Comparison of ENCODE assay signal across 10 cellular contexts in genomic region chr1:54336121-54336520, GRCh38.
DNase-seq lines count a peak whose midpoint lies in the region; ATAC-seq and TF ChIP-seq lines count a peak whose summit lies in the region.
"Had no signal": no experiment of that assay in that cellular context is flagged by ENCODE, and none has a peak within 500 bp of the region (broad histone marks: within the 10 kb centered on the region; RNA-seq: fewer than 3 reads in every experiment).

No MANE protein-coding gene starts in this region.

- H4K20me1 ChIP-seq in mammary epithelial cell (ENCODE audit: insufficient read depth, low read length), result no peaks in the 10 kb centered on the region

- no peaks in the 10 kb centered on the region for H3K27me3 ChIP-seq in mammary epithelial cell (ENCODE audit: insufficient read depth, low read length)
- H3K27me3 ChIP-seq in lower lobe of right lung (ENCODE audit: low read depth), result no peaks in the 10 kb centered on the region
- H3K27me3 ChIP-seq in stomach, result no peaks in the 10 kb centered on the region

- dilution Hi-C loops in mammary epithelial cell (cut with HindIII; ENCODE audit: low sequenced_read_pairs), result no loop called here

- H3K9me3 ChIP-seq in mammary epithelial cell (replicated peaks; ENCODE audit: insufficient read depth, low read length), result no peaks in the 10 kb centered on the region
- H3K9me3 ChIP-seq in lower lobe of right lung, result no peaks in the 10 kb centered on the region
- no peaks in the 10 kb centered on the region for H3K9me3 ChIP-seq in stomach

- TF ChIP-seq CTCF in RWPE1 (conservative IDR thresholded peaks at IDR 0.05; ENCODE audit: low read depth), result no peak
- TF ChIP-seq CTCF in mammary epithelial cell (conservative IDR thresholded peaks at IDR 0.05 in 1 of 2, IDR thresholded peaks at IDR 0.05 in 1 of 2; ENCODE audit: extremely low read depth in 1 of 2, insufficient read depth in 1 of 2, low read depth in 1 of 2, low read length in 2 of 2), result no peak
- no peak for TF ChIP-seq CTCF in lower lobe of right lung (IDR thresholded peaks at IDR 0.05)
- TF ChIP-seq CTCF in stomach (IDR thresholded peaks at IDR 0.05), result no peak

- ATAC-seq in lower lobe of right lung (no peak), GM21737 (IDR thresholded peaks at IDR 0.05; ENCODE audit: unreplicated experiment) (no peak), HG02970 (IDR thresholded peaks at IDR 0.05; ENCODE audit: low FRiP score, unreplicated experiment) (no peak)
- ATAC-seq: CD8-positive, alpha-beta T cell; left colon had no signal

- H3K79me2 ChIP-seq in mammary epithelial cell (ENCODE audit: insufficient read depth, low read length), result peaks cover 21% of the 10 kb centered on the region

- H3K27ac ChIP-seq in RWPE1 (peak overlapping the region; percentile 82), mammary epithelial cell (ENCODE audit: insufficient read depth, low read depth, low read length) (no peak overlapping the region), lower lobe of right lung (peak overlapping the region; percentile 82), stomach (peak overlapping the region; percentile 18 to 89 (median 87))

- H3K4me3 ChIP-seq in mammary epithelial cell (replicated peaks in 1 of 3; ENCODE audit: insufficient read depth in 1 of 3, low read depth in 2 of 3, low read length in 3 of 3) (no peak overlapping the region), lower lobe of right lung (no peak overlapping the region), stomach (no peak overlapping the region)

- no peak for TF ChIP-seq POLR2A in stomach (IDR thresholded peaks at IDR 0.05)

- no peak overlapping the region for H3K9ac ChIP-seq in mammary epithelial cell (ENCODE audit: insufficient read depth, low read length)

- intact Hi-C loops in mammary epithelial cell (cut with micrococcal nuclease) (no loop called here), lower lobe of right lung (cut with DNase I) (no loop called here), stomach (cut with DNase I; ENCODE audit: low total_unique reads) (no loop called here)

- in situ Hi-C loops in mammary epithelial cell (cut with MboI; ENCODE audit: low sequenced_read_pairs in 2 of 2), result no loop called here

- no peaks in the 10 kb centered on the region for H3K36me3 ChIP-seq in mammary epithelial cell (ENCODE audit: insufficient read depth, low read length)
- H3K36me3 ChIP-seq in lower lobe of right lung, result no peaks in the 10 kb centered on the region
- H3K36me3 ChIP-seq in stomach, result no peaks in the 10 kb centered on the region

- CTCF ChIA-PET in RWPE1 (lab: Yijun Ruan, JAX), result no interaction called here
- CTCF ChIA-PET in mammary epithelial cell (lab: Charles Lee; ENCODE audit: low non-redundant PET), result no interaction called here

- TF ChIP-seq EP300 in stomach (IDR thresholded peaks at IDR 0.05), result no peak

- POLR2A ChIA-PET in RWPE1 (lab: Yijun Ruan, JAX; ENCODE audit: low non-redundant PET), result no interaction called here

- WGBS in mammary epithelial cell (ENCODE audit: low coverage, missing lambda C conversion rate), result 85% methylated on average over 4 of the region's 6 CpGs
- WGBS in stomach, 5 donors, result 72 to 86% (median 78%) methylated on average over 6 of the region's 6 CpGs

- BruUV-seq in mammary epithelial cell (replicated peaks; lab: Mats Ljungman, UMichigan), result no TSS peak

- H3K4me1 ChIP-seq in mammary epithelial cell (ENCODE audit: insufficient read depth, low read length) (peaks cover 22% of the 10 kb centered on the region), lower lobe of right lung (peaks cover 78% of the 10 kb centered on the region), stomach (peaks cover 84 to 100% (median 95%) of the 10 kb centered on the region in 4 donors)

- no peak overlapping the region for H2AFZ ChIP-seq in mammary epithelial cell (ENCODE audit: low read depth, low read length)

- H3K4me2 ChIP-seq in mammary epithelial cell (ENCODE audit: insufficient read depth, low read depth, low read length), result peak overlapping the region; percentile 29

- no peak for DNase-seq in RWPE1 (ENCODE audit: low spot score)
- no peak for DNase-seq in mammary epithelial cell
- DNase-seq in lower lobe of right lung, result no peak
- no peak for DNase-seq in stomach
- DNase-seq in NCI-H2227 treated with DMSO at 0.1 percent for 48 hours (lab: John Stamatoyannopoulos, UW), result no peak
- DNase-seq in GM19238 (ENCODE audit: insufficient read length, low spot score), result no peak
- DNase-seq: CD8-positive, alpha-beta T cell had no signal
